ENCODE assay signal across 8 cellular contexts in the genomic region with DNA sequence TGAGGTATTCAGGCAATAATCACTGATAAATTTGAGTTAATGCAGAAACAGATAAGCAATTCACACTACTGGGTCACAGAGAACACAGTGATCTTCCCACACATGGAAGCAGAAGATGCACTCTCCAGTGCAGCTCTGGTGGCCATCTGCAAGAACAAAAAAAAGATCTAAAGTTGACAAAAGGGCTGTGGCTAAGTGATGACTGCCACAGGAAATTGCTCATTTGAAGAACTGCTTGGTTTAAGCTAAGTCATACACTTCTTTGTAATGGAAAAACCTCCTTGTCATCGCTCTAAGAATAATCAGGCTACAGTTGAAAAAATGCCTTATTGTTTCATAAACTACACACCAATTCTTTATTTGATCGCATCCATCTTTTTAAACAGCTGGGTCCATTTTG.
DNase-seq lines count a peak whose midpoint lies in the region; ATAC-seq, FAIRE-seq and TF ChIP-seq lines count a peak whose summit lies in the region.

No MANE protein-coding gene starts in this region.

- H3K9me3 Mint-ChIP-seq in activated naive CD8-positive, alpha-beta T cell treated with anti-CD3 and anti-CD28 coated beads, Interleukin-2, amount 10 ng/mL, durations not matched to agents 7 days and 5 days: peaks cover 3% of the 10 kb centered on the region
- no peaks in the 10 kb centered on the region for H3K9me3 Mint-ChIP-seq in naive thymus-derived CD8-positive, alpha-beta T cell

- no peaks in the 10 kb centered on the region for H3K27me3 Mint-ChIP-seq in activated naive CD8-positive, alpha-beta T cell treated with anti-CD3 and anti-CD28 coated beads, Interleukin-2, amount 10 ng/mL, durations not matched to agents 7 days and 5 days
- H3K27me3 Mint-ChIP-seq in naive thymus-derived CD8-positive, alpha-beta T cell: no peaks in the 10 kb centered on the region

- peak overlapping the region; percentile 34 for H3K4me3 Mint-ChIP-seq in activated naive CD8-positive, alpha-beta T cell treated with anti-CD3 and anti-CD28 coated beads, Interleukin-2, amount 10 ng/mL, durations not matched to agents 7 days and 5 days
- H3K4me3 Mint-ChIP-seq in naive thymus-derived CD8-positive, alpha-beta T cell: peak overlapping the region in 1 of 10 donors; percentile 0

- peak overlapping the region; percentile 78 for H3K27ac Mint-ChIP-seq in activated naive CD8-positive, alpha-beta T cell treated with anti-CD3 and anti-CD28 coated beads, Interleukin-2, amount 10 ng/mL, durations not matched to agents 7 days and 5 days
- peak overlapping the region in 3 of 10 donors; percentile 7 to 81 (median 54) for H3K27ac Mint-ChIP-seq in naive thymus-derived CD8-positive, alpha-beta T cell

- peak; percentile 93 for FAIRE-seq in GM12892 (lab: Jason Lieb, UNC)

- H3K36me3 Mint-ChIP-seq in activated naive CD8-positive, alpha-beta T cell treated with anti-CD3 and anti-CD28 coated beads, Interleukin-2, amount 10 ng/mL, durations not matched to agents 7 days and 5 days: peaks cover 11% of the 10 kb centered on the region
- H3K36me3 Mint-ChIP-seq in naive thymus-derived CD8-positive, alpha-beta T cell: peaks cover 0 to 5% (median 3%) of the 10 kb centered on the region in 3 donors

- peak; percentile 42 for DNase-seq in GM12892 (ENCODE audit: insufficient read length)
- peak; percentile 35 for DNase-seq in HFF-Myc (ENCODE audit: extremely low read depth, low read depth)
- DNase-seq in NOMO-1 treated with DMSO at 0.1 percent for 48 hours (lab: John Stamatoyannopoulos, UW; ENCODE audit: unreplicated experiment): peak; percentile 97
- DNase-seq in activated naive CD8-positive, alpha-beta T cell treated with anti-CD3 and anti-CD28 coated beads, Interleukin-2, amount 10 ng/mL, durations not matched to agents 7 days and 5 days: no peak
- peak in 3 of 10 donors; percentile 16 to 47 (median 43) for DNase-seq in naive thymus-derived CD8-positive, alpha-beta T cell
- DNase-seq in cerebellum (ENCODE audit: low spot score): no peak
- no peak for DNase-seq in NCI-H1436 (lab: John Stamatoyannopoulos, UW)
- no peak for DNase-seq in NCI-H2227 (lab: John Stamatoyannopoulos, UW; ENCODE audit: unreplicated experiment)

- H3K4me1 Mint-ChIP-seq in activated naive CD8-positive, alpha-beta T cell treated with anti-CD3 and anti-CD28 coated beads, Interleukin-2, amount 10 ng/mL, durations not matched to agents 7 days and 5 days: peaks cover 38% of the 10 kb centered on the region
- peaks cover 17 to 44% (median 23%) of the 10 kb centered on the region in 4 donors for H3K4me1 Mint-ChIP-seq in naive thymus-derived CD8-positive, alpha-beta T cell

- no peak overlapping the region for H3K4me3 ChIP-seq in HFF-Myc (replicated peaks; ENCODE audit: low read depth, low read length)

- peak; percentile 60 for TF ChIP-seq POLR2A in GM12892 (IDR thresholded peaks at IDR 0.05; ENCODE audit: low read depth, low read length)

- POLR2A ChIA-PET in activated naive CD8-positive, alpha-beta T cell treated with anti-CD3 and anti-CD28 coated beads, Interleukin-2, amount 10 ng/mL, durations not matched to agents 7 days and 5 days (lab: Charles Lee): interaction anchor here (0.6 to 1.5 kb wide), 4 partner anchors 9 to 285 kb away, joined by 3 to 7 read pairs (median 4); no protein-coding TSS in a partner anchor
- POLR2A ChIA-PET in naive thymus-derived CD8-positive, alpha-beta T cell (lab: Charles Lee): no interaction called here

- peak; percentile 98 for ATAC-seq in activated naive CD8-positive, alpha-beta T cell treated with anti-CD3 and anti-CD28 coated beads, Interleukin-2, amount 10 ng/mL, durations not matched to agents 7 days and 5 days (ENCODE audit: low read depth)
- peak; percentile 92 to 94 for ATAC-seq in naive thymus-derived CD8-positive, alpha-beta T cell

- no peak for TF ChIP-seq CTCF in HFF-Myc (IDR thresholded peaks at IDR 0.05; ENCODE audit: low read depth, low read length, missing control alignments)

Comparison
In these comparisons a context has a peak if more than half of its experiments do, and no peak if none do; other contexts are left out.
1. DNase-seq: peak in GM12892 (single experiment), HFF-Myc (single experiment) and NOMO-1 treated with DMSO at 0.1 percent for 48 hours (single experiment); none in activated naive CD8-positive, alpha-beta T cell treated with anti-CD3 and anti-CD28 coated beads, Interleukin-2, amount 10 ng/mL, durations not matched to agents 7 days and 5 days (single experiment), cerebellum (single experiment), NCI-H1436 (single experiment) and NCI-H2227 (single experiment).